11 cellular contexts compared by ENCODE assay signal in genomic region chrX:18973527-18974192, GRCh38. TPM values are rescaled to one million over a fixed set of nuclear protein-coding genes. Genes with fewer than 3 reads are reported as not detected.
DNase-seq lines count a peak whose midpoint lies in the region; ATAC-seq and TF ChIP-seq lines count a peak whose summit lies in the region.
"Had no signal": no experiment of that assay in that cellular context is flagged by ENCODE, and none has a peak within 500 bp of the region (broad histone marks: within the 10 kb centered on the region; RNA-seq: fewer than 3 reads in every experiment).

No MANE protein-coding gene starts in this region.

- H3K36me3 Mint-ChIP-seq in HFFc6 (ENCODE audit: low read depth) = no peaks in the 10 kb centered on the region
- H3K36me3 Mint-ChIP-seq: naive B cell had no signal

- DNase-seq in DMS53 (lab: John Stamatoyannopoulos, UW) (peak; percentile 23), DMS53 treated with DMSO at 0.1 percent for 48 hours (lab: John Stamatoyannopoulos, UW; ENCODE audit: unreplicated experiment) (no peak), NCI-H2227 treated with DMSO at 0.1 percent for 48 hours (lab: John Stamatoyannopoulos, UW) (peak; percentile 90), erythroblast (lab: John Stamatoyannopoulos, UW) (peak; percentile 1 to 30), retina (peak; percentile 7), HFFc6 (no peak)
- DNase-seq: activated naive CD4-positive, alpha-beta T cell treated with anti-CD3 and anti-CD28 coated beads, Interleukin-2, amount 50 U/mL, for 16 hours; naive B cell; trophoblast cell had no signal

- ATAC-seq in GM21737 (IDR thresholded peaks at IDR 0.05; ENCODE audit: unreplicated experiment) (no peak), GM21619 (IDR thresholded peaks at IDR 0.05; ENCODE audit: unreplicated experiment) (no peak)

- no peak overlapping the region for H3K27ac Mint-ChIP-seq in HFFc6

- H3K9me3 Mint-ChIP-seq in HFFc6 = no peaks in the 10 kb centered on the region

- peaks cover 20% of the 10 kb centered on the region for H3K4me1 Mint-ChIP-seq in HFFc6 (ENCODE audit: low read depth)

- H3K4me3 Mint-ChIP-seq in HFFc6 = no peak overlapping the region
- H3K4me3 Mint-ChIP-seq: naive B cell had no signal

- H3K27me3 Mint-ChIP-seq in HFFc6 (ENCODE audit: insufficient read depth) = no peaks in the 10 kb centered on the region
- H3K27me3 Mint-ChIP-seq: naive B cell had no signal

- TF ChIP-seq CTCF in HFFc6 (IDR thresholded peaks at IDR 0.05) = no peak

- no peak for TF ChIP-seq POLR2A in erythroblast (IDR thresholded peaks at IDR 0.05; ENCODE audit: low read length)

RNA-seq across cellular contexts. Expression of gene PHKA2, which starts 10.3 kb away (rescaled TPM):
- total RNA-seq in HFFc6 (2021; fragmentation: NEBNext Ultra II Directional; extraction: Animal tissue kit (Norgen Biotek cat#: 25700)) = 10 to 100 TPM; 12.2 to 18.2 (median 16.9) TPM

Comparison
In these comparisons a context has a peak if more than half of its experiments do, and no peak if none do; other contexts are left out.
1. DNase-seq: peak in DMS53 (single experiment), NCI-H2227 treated with DMSO at 0.1 percent for 48 hours (single experiment), erythroblast (2 of 2) and retina (single experiment); none in DMS53 treated with DMSO at 0.1 percent for 48 hours (single experiment) and HFFc6 (single experiment).